Comparison of ENCODE assay signal across 10 cellular contexts in genomic region chr10:60521974-60522405, GRCh38.
DNase-seq lines count a peak whose midpoint lies in the region; ATAC-seq and TF ChIP-seq lines count a peak whose summit lies in the region.
"Had no signal": no experiment of that assay in that cellular context is flagged by ENCODE, and none has a peak within 500 bp of the region (broad histone marks: within the 10 kb centered on the region; RNA-seq: fewer than 3 reads in every experiment).

No MANE protein-coding gene starts in this region.

- DNase-seq in heart left ventricle, result peak in 3 of 5 donors; percentile 25 to 39 (median 37)
- no peak for DNase-seq in Right ventricle myocardium superior
- peak; percentile 91 for DNase-seq in NCI-H69 (lab: John Stamatoyannopoulos, UW)
- peak; percentile 96 for DNase-seq in fibroblast of the aortic adventitia (ENCODE audit: low read depth)
- DNase-seq in tibial nerve (ENCODE audit: low spot score in 2 of 2), result no peak
- no peak for DNase-seq in NCI-H187 (lab: John Stamatoyannopoulos, UW)
- DNase-seq: amygdala, KBM-7 had no signal

- ATAC-seq in heart left ventricle, result peak in 3 of 4 donors; percentile 32 to 88 (median 66)
- no peak for ATAC-seq in Right ventricle myocardium superior (ENCODE audit: poor library complexity)
- no peak for ATAC-seq in gastroesophageal sphincter
- ATAC-seq in HG03097 (IDR thresholded peaks at IDR 0.05; ENCODE audit: low FRiP score, unreplicated experiment), result no peak

- H3K36me3 ChIP-seq in heart left ventricle (no peaks in the 10 kb centered on the region), tibial nerve (no peaks in the 10 kb centered on the region), gastroesophageal sphincter (no peaks in the 10 kb centered on the region)

- no peak for TF ChIP-seq EP300 in tibial nerve (IDR thresholded peaks at IDR 0.05)
- TF ChIP-seq EP300 in gastroesophageal sphincter (IDR thresholded peaks at IDR 0.05), result no peak

- intact Hi-C loops in heart left ventricle (cut with DNase I), result no loop called here
- intact Hi-C loops in Right ventricle myocardium superior (cut with DNase I), result no loop called here

- no peak for TF ChIP-seq POLR2A in heart left ventricle (IDR thresholded peaks at IDR 0.05)
- TF ChIP-seq POLR2A in tibial nerve (IDR thresholded peaks at IDR 0.05), result no peak
- TF ChIP-seq POLR2A in gastroesophageal sphincter (IDR thresholded peaks at IDR 0.05), result no peak

- no peaks in the 10 kb centered on the region for H3K27me3 ChIP-seq in heart left ventricle
- H3K27me3 ChIP-seq in tibial nerve, result no peaks in the 10 kb centered on the region
- no peaks in the 10 kb centered on the region for H3K27me3 ChIP-seq in gastroesophageal sphincter

- no peak overlapping the region for H3K27ac ChIP-seq in heart left ventricle
- H3K27ac ChIP-seq in tibial nerve, result peak overlapping the region in 3 of 4 donors; percentile 5 to 76 (median 44)
- no peak overlapping the region for H3K27ac ChIP-seq in gastroesophageal sphincter

- TF ChIP-seq CTCF in heart left ventricle (IDR thresholded peaks at IDR 0.05) (no peak), fibroblast of the aortic adventitia (IDR thresholded peaks at IDR 0.05; ENCODE audit: insufficient read depth, low read length) (no peak), tibial nerve (IDR thresholded peaks at IDR 0.05) (no peak), gastroesophageal sphincter (IDR thresholded peaks at IDR 0.05) (no peak)

- H3K4me3 ChIP-seq in heart left ventricle (no peak overlapping the region), fibroblast of the aortic adventitia (ENCODE audit: low read depth, low read length) (no peak overlapping the region), tibial nerve (no peak overlapping the region), gastroesophageal sphincter (no peak overlapping the region)

- H3K9me3 ChIP-seq in heart left ventricle (no peaks in the 10 kb centered on the region), tibial nerve (no peaks in the 10 kb centered on the region), gastroesophageal sphincter (no peaks in the 10 kb centered on the region)

- 28 to 51% (median 43%) methylated on average over 3 of the region's 3 CpGs for WGBS in heart left ventricle, 4 donors
- 59 to 75% methylated on average over 3 of the region's 3 CpGs for WGBS in tibial nerve, 2 donors
- 40 to 60% methylated on average over 1 to 3 of the region's 3 CpGs for WGBS in gastroesophageal sphincter (ENCODE audit: low coverage in 1 of 2), 2 donors

- H3K4me1 ChIP-seq in heart left ventricle, result peaks cover 0 to 7% (median 0%) of the 10 kb centered on the region in 12 donors
- H3K4me1 ChIP-seq in tibial nerve, result peaks cover 0 to 10% (median 0%) of the 10 kb centered on the region in 4 donors
- H3K4me1 ChIP-seq in gastroesophageal sphincter, result no peaks in the 10 kb centered on the region

Comparison
In these comparisons a context has a peak if more than half of its experiments do, and no peak if none do; other contexts are left out.
1. ATAC-seq: peak in heart left ventricle (3 of 4); none in Right ventricle myocardium superior (single experiment), gastroesophageal sphincter (single experiment) and HG03097 (single experiment).
2. DNase-seq: peak in heart left ventricle (3 of 5), NCI-H69 (single experiment) and fibroblast of the aortic adventitia (single experiment); none in Right ventricle myocardium superior (single experiment), tibial nerve (0 of 2) and NCI-H187 (0 of 2).
3. H3K27ac ChIP-seq: peak in tibial nerve (3 of 4); none in heart left ventricle (0 of 12) and gastroesophageal sphincter (0 of 4).